8 cellular contexts compared by ENCODE assay signal in genomic region chr4:83582289-83582756, GRCh38. TPM values are rescaled to one million over a fixed set of nuclear protein-coding genes. Genes with fewer than 3 reads are reported as not detected.
DNase-seq lines count a peak whose midpoint lies in the region; ATAC-seq and TF ChIP-seq lines count a peak whose summit lies in the region.

No MANE protein-coding gene starts in this region.

- no peaks in the 10 kb centered on the region for H3K36me3 Mint-ChIP-seq in activated CD4-positive, alpha-beta T cell treated with anti-CD3 and anti-CD28 coated beads, Interleukin-2, amount 10 ng/mL, durations not matched to agents 7 days and 5 days (ENCODE audit: low read depth)

- H3K9me3 ChIP-seq in PC-9 (ENCODE audit: insufficient read depth, low read depth) = no peaks in the 10 kb centered on the region
- H3K9me3 ChIP-seq in upper lobe of right lung = no peaks in the 10 kb centered on the region
- H3K9me3 ChIP-seq in ascending aorta = no peaks in the 10 kb centered on the region

- POLR2A ChIA-PET in PC-9 (lab: Charles Lee; ENCODE audit: unreplicated experiment) = no interaction called here
- POLR2A ChIA-PET in activated CD4-positive, alpha-beta T cell treated with anti-CD3 and anti-CD28 coated beads, Interleukin-2, amount 10 ng/mL, durations not matched to agents 7 days and 5 days (lab: Charles Lee) = no interaction called here

- ATAC-seq in HG03039 (IDR thresholded peaks at IDR 0.05; ENCODE audit: unreplicated experiment) = peak; percentile 49
- ATAC-seq in upper lobe of right lung = peak; percentile 77

- no peaks in the 10 kb centered on the region for H3K4me1 ChIP-seq in PC-9 (replicated peaks; ENCODE audit: insufficient read depth)
- peaks cover 10% of the 10 kb centered on the region for H3K4me1 ChIP-seq in upper lobe of right lung
- no peaks in the 10 kb centered on the region for H3K4me1 ChIP-seq in ascending aorta

- no peak overlapping the region for H3K27ac Mint-ChIP-seq in activated CD4-positive, alpha-beta T cell treated with anti-CD3 and anti-CD28 coated beads, Interleukin-2, amount 10 ng/mL, durations not matched to agents 7 days and 5 days

- no peaks in the 10 kb centered on the region for H3K27me3 ChIP-seq in PC-9 (ENCODE audit: insufficient read depth, low read depth)
- H3K27me3 ChIP-seq in upper lobe of right lung = no peaks in the 10 kb centered on the region
- no peaks in the 10 kb centered on the region for H3K27me3 ChIP-seq in ascending aorta

- no peaks in the 10 kb centered on the region for H3K9me3 Mint-ChIP-seq in activated CD4-positive, alpha-beta T cell treated with anti-CD3 and anti-CD28 coated beads, Interleukin-2, amount 10 ng/mL, durations not matched to agents 7 days and 5 days

- H3K4me3 ChIP-seq in PC-9 (no peak overlapping the region), upper lobe of right lung (no peak overlapping the region), ascending aorta (no peak overlapping the region)

- CTCF ChIA-PET in PC-9 (lab: Charles Lee) = no interaction called here
- CTCF ChIA-PET in activated CD4-positive, alpha-beta T cell treated with anti-CD3 and anti-CD28 coated beads, Interleukin-2, amount 10 ng/mL, durations not matched to agents 7 days and 5 days (lab: Charles Lee) = interaction anchor here (0.5 to 0.9 kb wide), 3 partner anchors 13 to 590 kb away, joined by 3 read pairs; no protein-coding TSS in a partner anchor

- peaks cover 15% of the 10 kb centered on the region for H3K79me2 ChIP-seq in PC-9 (ENCODE audit: low read depth)

- no peaks in the 10 kb centered on the region for H3K9me2 ChIP-seq in PC-9 (ENCODE audit: insufficient read depth)

- H4K20me1 ChIP-seq in PC-9 (ENCODE audit: insufficient read depth) = no peaks in the 10 kb centered on the region

- 0 out of 2 replicates have a peak overlapping the region, but pooled peaks have one; percentile 26 for H3K27ac ChIP-seq in PC-9
- H3K27ac ChIP-seq in upper lobe of right lung = no peak overlapping the region
- H3K27ac ChIP-seq in ascending aorta = no peak overlapping the region

- intact Hi-C loops in PC-9 (cut with micrococcal nuclease; ENCODE audit: unreplicated experiment) (no loop called here), upper lobe of right lung (cut with DNase I) (no loop called here), ascending aorta (cut with DNase I) (no loop called here)

- BruUV-seq in PC-9 (replicated peaks; lab: Mats Ljungman, UMichigan) = no TSS peak

- DNase-seq in NCI-H2196 (lab: John Stamatoyannopoulos, UW; ENCODE audit: unreplicated experiment) = peak; percentile 4
- no peak for DNase-seq in NCI-H2196 treated with DMSO at 0.1 percent for 48 hours (lab: John Stamatoyannopoulos, UW; ENCODE audit: unreplicated experiment)
- no peak for DNase-seq in PC-9
- DNase-seq in glomerular visceral epithelial cell (ENCODE audit: extremely low spot score) = peak; percentile 70
- DNase-seq in upper lobe of right lung = no peak
- DNase-seq in ascending aorta (ENCODE audit: low spot score in 2 of 2) = no peak
- DNase-seq in activated CD4-positive, alpha-beta T cell treated with anti-CD3 and anti-CD28 coated beads, Interleukin-2, amount 10 ng/mL, durations not matched to agents 7 days and 5 days = no peak

- no peaks in the 10 kb centered on the region for H3K27me3 Mint-ChIP-seq in activated CD4-positive, alpha-beta T cell treated with anti-CD3 and anti-CD28 coated beads, Interleukin-2, amount 10 ng/mL, durations not matched to agents 7 days and 5 days

- H3K4me2 ChIP-seq in PC-9 = no peak overlapping the region

- H3K4me1 Mint-ChIP-seq in activated CD4-positive, alpha-beta T cell treated with anti-CD3 and anti-CD28 coated beads, Interleukin-2, amount 10 ng/mL, durations not matched to agents 7 days and 5 days = no peaks in the 10 kb centered on the region

- no peak overlapping the region for H2AFZ ChIP-seq in PC-9

- H3F3A ChIP-seq in PC-9 (ENCODE audit: insufficient read depth, low read depth) = no peaks in the 10 kb centered on the region

- H3K36me3 ChIP-seq in PC-9 (ENCODE audit: low read depth) (0 out of 2 replicates have a peak, but pooled peaks cover 8% of the 10 kb centered on the region), upper lobe of right lung (no peaks in the 10 kb centered on the region), ascending aorta (no peaks in the 10 kb centered on the region)

- H3K4me3 Mint-ChIP-seq in activated CD4-positive, alpha-beta T cell treated with anti-CD3 and anti-CD28 coated beads, Interleukin-2, amount 10 ng/mL, durations not matched to agents 7 days and 5 days = no peak overlapping the region

- TF ChIP-seq CTCF in PC-9 (conservative IDR thresholded peaks at IDR 0.05) = no peak
- TF ChIP-seq CTCF in upper lobe of right lung (IDR thresholded peaks at IDR 0.05) = no peak
- TF ChIP-seq CTCF in ascending aorta (IDR thresholded peaks at IDR 0.05) = no peak

RNA-seq across cellular contexts. Expression of gene GPAT3, which starts 46.4 kb away (rescaled TPM):
- total RNA-seq in PC-9 (2021) (27.0 and 29.1 TPM in 2 replicates), upper lobe of right lung (8.3 TPM), ascending aorta (1.5 TPM)
- total RNA-seq in activated CD4-positive, alpha-beta T cell treated with anti-CD3 and anti-CD28 coated beads, Interleukin-2, amount 10 ng/mL, durations not matched to agents 7 days and 5 days = 1 to 10 TPM; 4.1 to 4.2 TPM

Comparison
In these comparisons a context has a peak if more than half of its experiments do, and no peak if none do; other contexts are left out.
1. DNase-seq: peak in NCI-H2196 (single experiment) and glomerular visceral epithelial cell (single experiment); none in NCI-H2196 treated with DMSO at 0.1 percent for 48 hours (single experiment), PC-9 (0 of 2), upper lobe of right lung (single experiment), ascending aorta (0 of 2) and activated CD4-positive, alpha-beta T cell treated with anti-CD3 and anti-CD28 coated beads, Interleukin-2, amount 10 ng/mL, durations not matched to agents 7 days and 5 days (single experiment).